Comparison of ENCODE assay signal across 6 cellular contexts in genomic region chr7:76511200-76511910, GRCh38. TPM values are rescaled to one million over a fixed set of nuclear protein-coding genes. Genes with fewer than 3 reads are reported as not detected.
"Had no signal": no experiment of that assay in that cellular context is flagged by ENCODE, and none has a peak within 500 bp of the region (broad histone marks: within the 10 kb centered on the region; RNA-seq: fewer than 3 reads in every experiment).

No MANE protein-coding gene starts in this region.

RNA-seq across cellular contexts. Expression of gene UPK3B, which starts 1.0 kb away (rescaled TPM):
- total RNA-seq: K562, RPMI7951 had no signal
- polyA plus RNA-seq: K562 had no signal

RNA-seq across cellular contexts. Expression of gene SPDYE16, which starts 31.7 kb away (rescaled TPM):
- total RNA-seq: ascending aorta, bronchial epithelial cell, PC-3, Right ventricle myocardium inferior, RPMI7951 had no signal
